Comparison of ENCODE assay signal across 8 cellular contexts in the genomic region with DNA sequence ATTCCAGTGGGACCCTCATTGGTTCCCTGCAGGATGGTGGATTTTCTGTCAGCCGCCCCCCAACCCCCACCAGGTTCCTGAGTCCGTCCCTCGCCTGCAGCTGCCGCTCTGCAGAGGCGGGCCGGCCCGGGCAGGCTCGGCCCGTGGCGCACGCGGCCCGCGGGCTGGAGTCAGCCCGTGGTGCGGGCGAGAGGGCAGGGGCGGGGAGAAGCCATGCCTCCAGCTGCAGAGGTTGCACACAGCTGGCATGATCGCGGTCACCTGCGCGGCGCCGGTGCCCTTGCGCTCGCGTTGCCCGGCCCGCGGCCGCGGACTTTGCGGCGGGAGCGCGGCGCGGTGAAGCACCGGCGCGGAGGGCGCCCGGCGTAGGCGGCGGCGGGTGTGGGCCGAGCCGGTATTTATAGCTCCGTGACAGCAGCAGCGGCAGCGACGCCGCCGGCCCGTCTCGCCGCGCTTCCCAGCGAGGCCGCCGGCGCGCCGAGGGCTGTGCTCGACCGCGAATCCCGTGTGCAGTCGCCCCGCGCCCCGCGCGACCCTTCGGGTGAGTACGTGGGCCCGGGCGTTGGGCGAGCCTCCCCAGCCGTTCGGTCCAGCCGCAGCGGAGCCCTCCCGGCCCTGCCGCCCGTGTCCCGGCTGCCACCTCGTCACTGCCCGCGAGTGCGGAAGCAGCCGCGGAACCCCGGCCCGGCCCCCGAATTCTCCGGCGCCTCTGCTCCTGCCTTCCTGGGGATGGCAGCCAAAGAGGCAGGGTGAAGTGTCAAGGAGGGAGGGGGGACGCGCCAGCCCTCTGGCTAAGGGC. TPM values are rescaled to one million over a fixed set of nuclear protein-coding genes. Genes with fewer than 3 reads are reported as not detected.
DNase-seq lines count a peak whose midpoint lies in the region; ATAC-seq and TF ChIP-seq lines count a peak whose summit lies in the region.

TMEM117 (plus strand) TSS at position 426 of the 799 bp plus-strand sequence.

- H3K27me3 ChIP-seq in iPS-15b (ENCODE audit: control insufficient read depth, insufficient read depth, low read length): peaks cover 30% of the 10 kb centered on the region
- H3K27me3 ChIP-seq in skeletal muscle satellite cell (ENCODE audit: control insufficient read depth, insufficient read depth, low read length): no peaks in the 10 kb centered on the region

- H3K4me2 ChIP-seq in skeletal muscle satellite cell (ENCODE audit: low read length): peak within 1 kb of the TSS; percentile 86

- H3K9ac ChIP-seq in iPS-15b (ENCODE audit: low read depth, low read length) (peak within 1 kb of the TSS; percentile 51), skeletal muscle satellite cell (ENCODE audit: low read depth, low read length) (peak within 1 kb of the TSS; percentile 81)

- H3K36me3 ChIP-seq in iPS-15b (ENCODE audit: control insufficient read depth, insufficient read depth, low read length): no peaks in the 10 kb centered on the region
- H3K36me3 ChIP-seq in skeletal muscle satellite cell (ENCODE audit: insufficient read depth, low read length): no peaks in the 10 kb centered on the region

- DNase-seq in GM04503 (ENCODE audit: low read depth): peak; percentile 31
- DNase-seq in KBM-7: peak; percentile 79
- peak; percentile 95 for DNase-seq in T1000 (lab: John Stamatoyannopoulos, UW)
- DNase-seq in astrocyte of the spinal cord (ENCODE audit: low read depth, low spot score): peak; percentile 47
- no peak for DNase-seq in NCI-H128 (lab: John Stamatoyannopoulos, UW; ENCODE audit: unreplicated experiment)

- H3K9me3 ChIP-seq in iPS-15b (ENCODE audit: control insufficient read depth, insufficient read depth, low read length) (no peaks in the 10 kb centered on the region), skeletal muscle satellite cell (replicated peaks; ENCODE audit: low read length) (no peaks in the 10 kb centered on the region)

- no peak for TF ChIP-seq CTCF in astrocyte of the spinal cord (IDR thresholded peaks at IDR 0.05; ENCODE audit: low read depth, low read length)

- peak within 1 kb of the TSS; percentile 60 for H3K4me3 ChIP-seq in astrocyte of the spinal cord (ENCODE audit: low read depth, low read length)
- H3K4me3 ChIP-seq in iPS-15b (ENCODE audit: low read depth, low read length): peak within 1 kb of the TSS; percentile 59
- peak within 1 kb of the TSS; percentile 76 for H3K4me3 ChIP-seq in skeletal muscle satellite cell (ENCODE audit: low read length)

- ATAC-seq in GM21723 (IDR thresholded peaks at IDR 0.05; ENCODE audit: unreplicated experiment): peak; percentile 80

- in situ Hi-C loops in KBM-7 (cut with MboI; ENCODE audit: low pct_unique_long_range_greater_than_20kb, low sequenced_read_pairs) (no loop called here), astrocyte of the spinal cord (cut with HindIII; ENCODE audit: low sequenced_read_pairs) (no loop called here)

- H3K4me1 ChIP-seq in iPS-15b (ENCODE audit: control insufficient read depth, insufficient read depth, low read length): peaks cover 3% of the 10 kb centered on the region
- peaks cover 7% of the 10 kb centered on the region for H3K4me1 ChIP-seq in skeletal muscle satellite cell (ENCODE audit: control insufficient read depth, insufficient read depth, low read length)

RNA-seq across cellular contexts. Expression of gene TMEM117, which starts in this region (rescaled TPM):
- total RNA-seq in skeletal muscle satellite cell (2012; rRNA removed): 3.0 and 5.9 TPM in 2 replicates
